ENCODE assay signal across 18 cellular contexts in genomic region chr7:35494407-35494806, GRCh38.
DNase-seq lines count a peak whose midpoint lies in the region; ATAC-seq and TF ChIP-seq lines count a peak whose summit lies in the region.
"Had no signal": no experiment of that assay in that cellular context is flagged by ENCODE, and none has a peak within 500 bp of the region (broad histone marks: within the 10 kb centered on the region; RNA-seq: fewer than 3 reads in every experiment).

No MANE protein-coding gene starts in this region.

- ATAC-seq in GM23338 (no peak), HG03039 (IDR thresholded peaks at IDR 0.05; ENCODE audit: unreplicated experiment) (no peak)
- ATAC-seq: A549; CD8-positive, alpha-beta T cell had no signal

- H2AFZ ChIP-seq in GM23338 = no peak overlapping the region

- peaks cover 8% of the 10 kb centered on the region; the same call in 1 of the 2 replicates for H3K9me2 ChIP-seq in GM23338 (ENCODE audit: insufficient read depth)

- H3K27ac Mint-ChIP-seq in GM23338 = 0 out of 2 replicates have a peak overlapping the region, but pooled peaks have one; percentile 28
- H3K27ac Mint-ChIP-seq in osteocyte (ENCODE audit: unreplicated experiment) = no peak overlapping the region
- H3K27ac Mint-ChIP-seq in activated naive CD4-positive, alpha-beta T cell treated with anti-CD3 and anti-CD28 coated beads, Interleukin-2, amount 10 ng/mL, durations not matched to agents 7 days and 5 days = no peak overlapping the region
- H3K27ac Mint-ChIP-seq: B cell; CD4-positive, alpha-beta T cell; CD8-positive, alpha-beta T cell had no signal

- H3K27ac ChIP-seq in GM23338 (ENCODE audit: low read depth) (no peak overlapping the region), esophagus muscularis mucosa (replicated peaks in 1 of 4) (no peak overlapping the region)
- H3K27ac ChIP-seq: 22Rv1; A549; BLaER1 treated with 17β-estradiol and CSF1 and Interleukin-3, amounts not matched to agents 10 nM and 100 nM; C4-2B had no signal

- no peaks in the 10 kb centered on the region for H3K36me3 ChIP-seq in GM23338 (ENCODE audit: insufficient read depth)
- H3K36me3 ChIP-seq in esophagus muscularis mucosa = no peaks in the 10 kb centered on the region
- H3K36me3 ChIP-seq: BLaER1 treated with 17β-estradiol and CSF1 and Interleukin-3, amounts not matched to agents 10 nM and 100 nM had no signal

- H3K4me3 ChIP-seq in GM23338 = no peak overlapping the region
- H3K4me3 ChIP-seq in esophagus muscularis mucosa = no peak overlapping the region
- H3K4me3 ChIP-seq: A549; BLaER1 treated with 17β-estradiol and CSF1 and Interleukin-3, amounts not matched to agents 10 nM and 100 nM had no signal

- DNase-seq in GM23338 (ENCODE audit: low spot score) = no peak
- DNase-seq in esophagus muscularis mucosa (ENCODE audit: extremely low spot score) = peak; percentile 70
- DNase-seq in osteocyte (ENCODE audit: extremely low spot score, unreplicated experiment) = peak; percentile 53
- DNase-seq in activated naive CD4-positive, alpha-beta T cell treated with anti-CD3 and anti-CD28 coated beads, Interleukin-2, amount 10 ng/mL, durations not matched to agents 7 days and 5 days = no peak
- no peak for DNase-seq in NCI-H1694 (lab: John Stamatoyannopoulos, UW)
- DNase-seq: AML-193; Caco-2; Calu3; CD4-positive, alpha-beta T cell; CD8-positive, alpha-beta T cell; DMS79 treated with DMSO at 0.1 percent for 48 hours; GF-D8 had no signal

- H3K27me3 ChIP-seq in GM23338 (ENCODE audit: insufficient read depth) (no peaks in the 10 kb centered on the region), esophagus muscularis mucosa (no peaks in the 10 kb centered on the region)
- H3K27me3 ChIP-seq: BLaER1 treated with 17β-estradiol and CSF1 and Interleukin-3, amounts not matched to agents 10 nM and 100 nM had no signal

- TF ChIP-seq CTCF in GM23338 (conservative IDR thresholded peaks at IDR 0.05; ENCODE audit: low read depth in 2 of 2) (no peak), esophagus muscularis mucosa (IDR thresholded peaks at IDR 0.05) (no peak), osteocyte (IDR thresholded peaks at IDR 0.05) (no peak)

- no peaks in the 10 kb centered on the region for H3K9me3 ChIP-seq in esophagus muscularis mucosa
- H3K9me3 ChIP-seq: A549, Caco-2 had no signal

- no peaks in the 10 kb centered on the region for H3K79me2 ChIP-seq in GM23338 (replicated peaks; ENCODE audit: insufficient read depth)

- H3F3A ChIP-seq in GM23338 (replicated peaks; ENCODE audit: low read depth) = no peaks in the 10 kb centered on the region

- H3K4me3 Mint-ChIP-seq in GM23338 = no peak overlapping the region
- H3K4me3 Mint-ChIP-seq in osteocyte (ENCODE audit: unreplicated experiment) = no peak overlapping the region
- H3K4me3 Mint-ChIP-seq in activated naive CD4-positive, alpha-beta T cell treated with anti-CD3 and anti-CD28 coated beads, Interleukin-2, amount 10 ng/mL, durations not matched to agents 7 days and 5 days = no peak overlapping the region
- H3K4me3 Mint-ChIP-seq: B cell; CD4-positive, alpha-beta T cell; CD8-positive, alpha-beta T cell had no signal

- no peak overlapping the region for H3K4me2 ChIP-seq in GM23338
- H3K4me2 ChIP-seq: A549; BLaER1 treated with 17β-estradiol and CSF1 and Interleukin-3, amounts not matched to agents 10 nM and 100 nM had no signal

- H4K20me1 ChIP-seq in GM23338 (replicated peaks; ENCODE audit: insufficient read depth) = no peaks in the 10 kb centered on the region
- H4K20me1 ChIP-seq: BLaER1 treated with 17β-estradiol and CSF1 and Interleukin-3, amounts not matched to agents 10 nM and 100 nM had no signal

- no peak for TF ChIP-seq POLR2A in esophagus muscularis mucosa (IDR thresholded peaks at IDR 0.05; ENCODE audit: low read depth)

- H3K4me1 ChIP-seq in GM23338 (ENCODE audit: insufficient read depth) = no peaks in the 10 kb centered on the region
- peaks cover 0 to 4% (median 0%) of the 10 kb centered on the region in 4 donors for H3K4me1 ChIP-seq in esophagus muscularis mucosa
- H3K4me1 ChIP-seq: A549, Caco-2 had no signal

- CTCF ChIA-PET in activated naive CD4-positive, alpha-beta T cell treated with anti-CD3 and anti-CD28 coated beads, Interleukin-2, amount 10 ng/mL, durations not matched to agents 7 days and 5 days (lab: Charles Lee) = no interaction called here

- no peak for TF ChIP-seq EP300 in esophagus muscularis mucosa (IDR thresholded peaks at IDR 0.05)

- 68% methylated on average over 3 of the region's 3 CpGs for WGBS in esophagus muscularis mucosa

- H3K4me1 Mint-ChIP-seq in GM23338 (peaks cover 8% of the 10 kb centered on the region; the same call in 2 of the 3 replicates), osteocyte (ENCODE audit: unreplicated experiment) (no peaks in the 10 kb centered on the region)
- no peaks in the 10 kb centered on the region for H3K4me1 Mint-ChIP-seq in activated naive CD4-positive, alpha-beta T cell treated with anti-CD3 and anti-CD28 coated beads, Interleukin-2, amount 10 ng/mL, durations not matched to agents 7 days and 5 days
- H3K4me1 Mint-ChIP-seq: B cell had no signal

- H3K9me3 Mint-ChIP-seq in GM23338 (no peaks in the 10 kb centered on the region), osteocyte (ENCODE audit: unreplicated experiment) (no peaks in the 10 kb centered on the region)
- H3K9me3 Mint-ChIP-seq in activated naive CD4-positive, alpha-beta T cell treated with anti-CD3 and anti-CD28 coated beads, Interleukin-2, amount 10 ng/mL, durations not matched to agents 7 days and 5 days = no peaks in the 10 kb centered on the region
- H3K9me3 Mint-ChIP-seq: CD4-positive, alpha-beta T cell; CD8-positive, alpha-beta T cell had no signal

- H3K27me3 Mint-ChIP-seq in GM23338 (ENCODE audit: insufficient read depth, low read depth, poor library complexity) (peaks cover 8% of the 10 kb centered on the region), osteocyte (ENCODE audit: unreplicated experiment) (peaks cover 14% of the 10 kb centered on the region)
- peaks cover 25% of the 10 kb centered on the region for H3K27me3 Mint-ChIP-seq in activated naive CD4-positive, alpha-beta T cell treated with anti-CD3 and anti-CD28 coated beads, Interleukin-2, amount 10 ng/mL, durations not matched to agents 7 days and 5 days

- H3K36me3 Mint-ChIP-seq in GM23338 (ENCODE audit: low read depth) = no peaks in the 10 kb centered on the region
- no peaks in the 10 kb centered on the region for H3K36me3 Mint-ChIP-seq in osteocyte (ENCODE audit: unreplicated experiment)
- no peaks in the 10 kb centered on the region for H3K36me3 Mint-ChIP-seq in activated naive CD4-positive, alpha-beta T cell treated with anti-CD3 and anti-CD28 coated beads, Interleukin-2, amount 10 ng/mL, durations not matched to agents 7 days and 5 days
- H3K36me3 Mint-ChIP-seq: CD8-positive, alpha-beta T cell had no signal

- intact Hi-C loops in esophagus muscularis mucosa (cut with DNase I) = no loop called here

TF ChIP-seq in GM23338, 12 proteins besides CTCF, POLR2A, EP300 and RAD21:
- TF ChIP-seq ZNF114 (CRISPR knock-in tag; IDR thresholded peaks at IDR 0.05) = no peak
- TF ChIP-seq STAT1 (IDR thresholded peaks at IDR 0.05; ENCODE audit: unreplicated experiment) = no peak
- TF ChIP-seq EZH2 (IDR thresholded peaks at IDR 0.05; ENCODE audit: low read depth, unreplicated experiment) = no peak
- no peak for TF ChIP-seq REST (IDR thresholded peaks at IDR 0.05; ENCODE audit: unreplicated experiment)
- no peak for TF ChIP-seq NANOG (IDR thresholded peaks at IDR 0.05; ENCODE audit: borderline replicate concordance)

Comparison
In these comparisons a context has a peak if more than half of its experiments do, and no peak if none do; other contexts are left out.
1. DNase-seq: peak in esophagus muscularis mucosa (single experiment) and osteocyte (single experiment); none in GM23338 (single experiment), activated naive CD4-positive, alpha-beta T cell treated with anti-CD3 and anti-CD28 coated beads, Interleukin-2, amount 10 ng/mL, durations not matched to agents 7 days and 5 days (single experiment) and NCI-H1694 (single experiment).